In genomic region chr19:6440905-6441304, GRCh38 we compare ENCODE assay signal across 25 cellular contexts. TPM values are rescaled to one million over a fixed set of nuclear protein-coding genes. Genes with fewer than 3 reads are reported as not detected.
DNase-seq lines count a peak whose midpoint lies in the region; ATAC-seq and TF ChIP-seq lines count a peak whose summit lies in the region.
"Had no signal": no experiment of that assay in that cellular context is flagged by ENCODE, and none has a peak within 500 bp of the region (broad histone marks: within the 10 kb centered on the region; RNA-seq: fewer than 3 reads in every experiment).

No MANE protein-coding gene starts in this region.

- H3K4ac ChIP-seq in H9 (ENCODE audit: low read depth, low read length): no peak overlapping the region

- H3K27me3 Mint-ChIP-seq in H9 (ENCODE audit: low read depth): peaks cover 5% of the 10 kb centered on the region
- no peaks in the 10 kb centered on the region for H3K27me3 Mint-ChIP-seq in central memory CD8-positive, alpha-beta T cell
- H3K27me3 Mint-ChIP-seq in neural progenitor cell (ENCODE audit: insufficient read depth, low read depth): peaks cover 7% of the 10 kb centered on the region
- H3K27me3 Mint-ChIP-seq in stimulated activated memory B cell treated with anti-CD40 and anti-IgM and Interleukin-4, amounts not matched to agents 10 μg/mL and 1 μg/mL and 100 μg/mL, for 72 hours: no peaks in the 10 kb centered on the region
- peaks cover 4% of the 10 kb centered on the region; the same call in 1 of the 2 replicates for H3K27me3 Mint-ChIP-seq in WTC11 (ENCODE audit: low read depth)
- H3K27me3 Mint-ChIP-seq: CD4-positive, alpha-beta T cell had no signal

- no peak overlapping the region for H4K91ac ChIP-seq in H9 (ENCODE audit: insufficient read length, low read depth, low read length)

- TF ChIP-seq CTCF in H9 (conservative IDR thresholded peaks at IDR 0.05) (no peak), neural progenitor cell (IDR thresholded peaks at IDR 0.05) (no peak), coronary artery (IDR thresholded peaks at IDR 0.05) (no peak), WTC11 (IDR thresholded peaks at IDR 0.05) (no peak)

- no peak overlapping the region for H4K8ac ChIP-seq in H9 (replicated peaks; ENCODE audit: insufficient read length, low read depth, low read length)

- H3K27ac ChIP-seq in H9 (ENCODE audit: insufficient read length, low read depth, low read length) (no peak overlapping the region), neural progenitor cell (no peak overlapping the region), coronary artery (no peak overlapping the region)
- H3K27ac ChIP-seq: A549; BLaER1 treated with 17β-estradiol and CSF1 and Interleukin-3, amounts not matched to agents 10 nM and 100 nM had no signal

- no peaks in the 10 kb centered on the region for H3K36me3 ChIP-seq in neural progenitor cell
- H3K36me3 ChIP-seq: BE2C, HAP-1 had no signal

- no peak overlapping the region for H3K9ac ChIP-seq in H9 (ENCODE audit: extremely low read depth, insufficient read length, low read length)
- no peak overlapping the region for H3K9ac ChIP-seq in neural progenitor cell
- H3K9ac ChIP-seq: BLaER1 treated with 17β-estradiol and CSF1 and Interleukin-3, amounts not matched to agents 10 nM and 100 nM had no signal

- H3K14ac ChIP-seq in H9 (ENCODE audit: insufficient read depth, low read length): no peak overlapping the region

- no peak overlapping the region for H2AK5ac ChIP-seq in H9 (ENCODE audit: insufficient read length, low read length)

- no peaks in the 10 kb centered on the region for H3K79me1 ChIP-seq in H9 (ENCODE audit: insufficient read depth, low read depth, low read length, poor library complexity, severe bottlenecking)

- no peaks in the 10 kb centered on the region for H3K9me3 Mint-ChIP-seq in H9
- H3K9me3 Mint-ChIP-seq in central memory CD8-positive, alpha-beta T cell: no peaks in the 10 kb centered on the region
- no peaks in the 10 kb centered on the region for H3K9me3 Mint-ChIP-seq in neural progenitor cell
- peaks cover 2% of the 10 kb centered on the region for H3K9me3 Mint-ChIP-seq in stimulated activated memory B cell treated with anti-CD40 and anti-IgM and Interleukin-4, amounts not matched to agents 10 μg/mL and 1 μg/mL and 100 μg/mL, for 72 hours
- H3K9me3 Mint-ChIP-seq in WTC11: no peaks in the 10 kb centered on the region
- H3K9me3 Mint-ChIP-seq: CD4-positive, alpha-beta T cell; CD8-positive, alpha-beta memory T cell; GM23338 had no signal

- no peak overlapping the region for H4K5ac ChIP-seq in H9 (ENCODE audit: insufficient read length, low read depth, low read length)

- H4K20me1 ChIP-seq in H9 (ENCODE audit: control insufficient read depth, insufficient read depth, insufficient read length) (peaks cover 2% of the 10 kb centered on the region), neural progenitor cell (ENCODE audit: low read depth) (no peaks in the 10 kb centered on the region)
- H4K20me1 ChIP-seq: BLaER1 treated with 17β-estradiol and CSF1 and Interleukin-3, amounts not matched to agents 10 nM and 100 nM had no signal

- CTCF ChIA-PET in WTC11 (lab: Charles Lee): no interaction called here

- H3K9me3 ChIP-seq in H9 (ENCODE audit: control insufficient read depth, low read depth, low read length) (no peaks in the 10 kb centered on the region), neural progenitor cell (ENCODE audit: low read depth) (no peaks in the 10 kb centered on the region)
- H3K9me3 ChIP-seq: A549; BE2C; BLaER1 treated with 17β-estradiol and CSF1 and Interleukin-3, amounts not matched to agents 10 nM and 100 nM; HAP-1 had no signal

- no peaks in the 10 kb centered on the region for H3K23me2 ChIP-seq in H9 (ENCODE audit: insufficient read length, low read depth, low read length, poor library complexity, severe bottlenecking)

- H3K79me2 ChIP-seq in H9 (ENCODE audit: insufficient read depth, low read length): no peaks in the 10 kb centered on the region
- H3K79me2 ChIP-seq in neural progenitor cell (ENCODE audit: low read depth): no peaks in the 10 kb centered on the region

- H3K4me1 ChIP-seq in H9 (ENCODE audit: insufficient read depth, low read length) (no peaks in the 10 kb centered on the region), neural progenitor cell (no peaks in the 10 kb centered on the region)
- H3K4me1 ChIP-seq: A549; BE2C; BLaER1 treated with 17β-estradiol and CSF1 and Interleukin-3, amounts not matched to agents 10 nM and 100 nM; HAP-1 had no signal

- peaks cover 7 to 11% (median 9%) of the 10 kb centered on the region in 3 experiments; a peak in 6 of 7 replicates for H3K36me3 Mint-ChIP-seq in H9 (ENCODE audit: insufficient read depth in 1 of 3, low read depth in 3 of 3)
- H3K36me3 Mint-ChIP-seq in central memory CD8-positive, alpha-beta T cell (ENCODE audit: insufficient read depth): no peaks in the 10 kb centered on the region
- peaks cover 16% of the 10 kb centered on the region for H3K36me3 Mint-ChIP-seq in neural progenitor cell
- peaks cover 24% of the 10 kb centered on the region for H3K36me3 Mint-ChIP-seq in stimulated activated memory B cell treated with anti-CD40 and anti-IgM and Interleukin-4, amounts not matched to agents 10 μg/mL and 1 μg/mL and 100 μg/mL, for 72 hours
- 0 out of 2 replicates have a peak, but pooled peaks cover 5% of the 10 kb centered on the region for H3K36me3 Mint-ChIP-seq in WTC11
- H3K36me3 Mint-ChIP-seq: CD14-positive monocyte had no signal

- H3T11ph ChIP-seq in H9 (ENCODE audit: low read length): no peak overlapping the region

- no CpG with 5 or more reads among the region's 3 CpGs for WGBS in H9 (ENCODE audit: extremely low coverage, insufficient read length, low lambda C conversion rate)

- H2BK20ac ChIP-seq in H9 (ENCODE audit: low read depth, low read length, poor library complexity, severe bottlenecking): no peak overlapping the region

- no peak overlapping the region for H3K4me2 ChIP-seq in H9 (ENCODE audit: insufficient read depth, insufficient read length, low read length)
- H3K4me2 ChIP-seq in neural progenitor cell: no peak overlapping the region
- H3K4me2 ChIP-seq: A549; BLaER1 treated with 17β-estradiol and CSF1 and Interleukin-3, amounts not matched to agents 10 nM and 100 nM; GM23338 had no signal

- no peak overlapping the region for H3K23ac ChIP-seq in H9 (ENCODE audit: insufficient read length, low read depth, low read length)

- ATAC-seq in central memory CD8-positive, alpha-beta T cell (replicated peaks; ENCODE audit: extremely low read depth, poor library complexity, severe bottlenecking): no peak
- ATAC-seq in stimulated activated memory B cell treated with anti-CD40 and anti-IgM and Interleukin-4, amounts not matched to agents 10 μg/mL and 1 μg/mL and 100 μg/mL, for 72 hours: no peak
- ATAC-seq in HG02571 (IDR thresholded peaks at IDR 0.05; ENCODE audit: unreplicated experiment) (no peak), WTC11 (no peak)
- ATAC-seq: A549, GM12878, GM23338 had no signal

- H3K27me3 ChIP-seq in H9 (ENCODE audit: insufficient read depth, low read length) (no peaks in the 10 kb centered on the region), neural progenitor cell (no peaks in the 10 kb centered on the region)
- H3K27me3 ChIP-seq: BE2C; BLaER1 treated with 17β-estradiol and CSF1 and Interleukin-3, amounts not matched to agents 10 nM and 100 nM had no signal

- H3K27ac Mint-ChIP-seq in H9 (peak overlapping the region in 2 of 3 experiments; percentile 16 to 65; a peak in 2 of 7 replicates), neural progenitor cell (peak overlapping the region; percentile 69), WTC11 (no peak overlapping the region)
- H3K27ac Mint-ChIP-seq in central memory CD8-positive, alpha-beta T cell (ENCODE audit: low read depth): peak overlapping the region; percentile 46
- H3K27ac Mint-ChIP-seq in stimulated activated memory B cell treated with anti-CD40 and anti-IgM and Interleukin-4, amounts not matched to agents 10 μg/mL and 1 μg/mL and 100 μg/mL, for 72 hours: peak overlapping the region; percentile 48
- H3K27ac Mint-ChIP-seq: CD14-positive monocyte; CD4-positive, alpha-beta T cell; GM23338; HFFc6 had no signal

- H3K4me1 Mint-ChIP-seq in H9 (no peaks in the 10 kb centered on the region; a peak in 1 of 4 replicates), neural progenitor cell (no peaks in the 10 kb centered on the region), WTC11 (no peaks in the 10 kb centered on the region)
- no peaks in the 10 kb centered on the region for H3K4me1 Mint-ChIP-seq in central memory CD8-positive, alpha-beta T cell
- H3K4me1 Mint-ChIP-seq in stimulated activated memory B cell treated with anti-CD40 and anti-IgM and Interleukin-4, amounts not matched to agents 10 μg/mL and 1 μg/mL and 100 μg/mL, for 72 hours: peaks cover 6% of the 10 kb centered on the region
- H3K4me1 Mint-ChIP-seq: CD14-positive monocyte; CD8-positive, alpha-beta memory T cell; GM23338 had no signal

- H3K4me3 ChIP-seq in neural progenitor cell (no peak overlapping the region), coronary artery (no peak overlapping the region)
- H3K4me3 ChIP-seq: A549; BLaER1 treated with 17β-estradiol and CSF1 and Interleukin-3, amounts not matched to agents 10 nM and 100 nM; GM12878; GM23338; HAP-1 had no signal

- no peak for DNase-seq in H9
- DNase-seq in central memory CD8-positive, alpha-beta T cell (ENCODE audit: low spot score in 2 of 2): no peak
- no peak for DNase-seq in neural progenitor cell (ENCODE audit: low spot score)
- DNase-seq in coronary artery (ENCODE audit: low spot score): no peak
- no peak for DNase-seq in WTC11 (ENCODE audit: low spot score)
- DNase-seq: 8988T; ACHN; AML-193; BE2C; CD4-positive, alpha-beta T cell; CD8-positive, alpha-beta memory T cell; DMS 273 treated with DMSO at 0.1 percent for 48 hours; DMS79; EL; GDM1; HFFc6 had no signal

- no peak overlapping the region for H2BK15ac ChIP-seq in H9 (ENCODE audit: low read depth, low read length)

- no peak overlapping the region for H2BK120ac ChIP-seq in H9 (ENCODE audit: low read depth, low read length, poor library complexity, severe bottlenecking)

- H3K4me3 Mint-ChIP-seq in H9 (peak overlapping the region in 1 of 2 experiments; percentile 29; a peak in 1 of 5 replicates), neural progenitor cell (no peak overlapping the region), WTC11 (no peak overlapping the region)
- H3K4me3 Mint-ChIP-seq in central memory CD8-positive, alpha-beta T cell: no peak overlapping the region
- H3K4me3 Mint-ChIP-seq in stimulated activated memory B cell treated with anti-CD40 and anti-IgM and Interleukin-4, amounts not matched to agents 10 μg/mL and 1 μg/mL and 100 μg/mL, for 72 hours: no peak overlapping the region
- H3K4me3 Mint-ChIP-seq: CD14-positive monocyte; CD4-positive, alpha-beta T cell; CD8-positive, alpha-beta memory T cell; GM23338; HFFc6 had no signal

- H2BK5ac ChIP-seq in H9 (ENCODE audit: insufficient read length, low read length): no peak overlapping the region

- H3K18ac ChIP-seq in H9 (ENCODE audit: insufficient read length, low read depth, low read length): no peak overlapping the region

- H2AFZ ChIP-seq in H9 (ENCODE audit: low read length) (no peak overlapping the region), neural progenitor cell (replicated peaks) (no peak overlapping the region)
- H2AFZ ChIP-seq: GM23338 had no signal

- POLR2A ChIA-PET in WTC11 (lab: Charles Lee): no interaction called here

- H3K56ac ChIP-seq in H9 (ENCODE audit: insufficient read length, low read depth, low read length): no peak overlapping the region

- no peak overlapping the region for H2BK12ac ChIP-seq in H9 (ENCODE audit: insufficient read length, low read depth, low read length)

- H3F3A ChIP-seq in neural progenitor cell (ENCODE audit: low read depth): no peaks in the 10 kb centered on the region

RNA-seq across cellular contexts. Expression of gene SLC25A41, which starts 7.3 kb away (rescaled TPM):
- total RNA-seq in H9 (2021) (0.20 and 0.42 TPM in 2 replicates), neural progenitor cell (ENCODE audit: low replicate concordance) (0.46 TPM in 1 of 2 replicates, not detected in the other), WTC11 (2021) (0.18 to 0.35 TPM (median 0.21 TPM) in 3 replicates)
- total RNA-seq: H4, HFFc6 had no signal

RNA-seq across cellular contexts. Expression of gene KHSRP, which starts 16.3 kb away (rescaled TPM):
- total RNA-seq in H9 (2021) (602 and 626 TPM in 2 replicates), neural progenitor cell (ENCODE audit: low replicate concordance) (136 and 283 TPM in 2 replicates), WTC11 (2021) (528 to 572 TPM (median 549 TPM) in 3 replicates)

RNA-seq across cellular contexts. Expression of gene SLC25A23, which starts 18.7 kb away (rescaled TPM):
- total RNA-seq in H9 (2021): 35.0 and 42.9 TPM in 2 replicates
- total RNA-seq in neural progenitor cell (ENCODE audit: low replicate concordance): 16.0 and 57.2 TPM in 2 replicates
- total RNA-seq in WTC11 (2021): 63.6 to 69.1 TPM (median 63.7 TPM) in 3 replicates

RNA-seq across cellular contexts. Expression of gene CRB3, which starts 23.2 kb away (rescaled TPM):
- total RNA-seq in H9 (2021) (31.4 and 32.1 TPM in 2 replicates), neural progenitor cell (ENCODE audit: low replicate concordance) (1.2 and 1.3 TPM in 2 replicates), WTC11 (2021) (29.9 to 36.5 TPM (median 32.2 TPM) in 3 replicates)
- total RNA-seq: H4, HFFc6 had no signal

RNA-seq across cellular contexts. Expression of gene DENND1C, which starts 40.7 kb away (rescaled TPM):
- 2.4 TPM in 2 replicates for total RNA-seq in H9 (2021)
- total RNA-seq in neural progenitor cell (ENCODE audit: low replicate concordance): 0.19 TPM in 1 of 2 replicates, not detected in the other
- 4.3 to 6.3 TPM (median 6.1 TPM) in 3 replicates for total RNA-seq in WTC11 (2021)
- total RNA-seq: HFFc6 had no signal
